ENCODE assay signal across 22 cellular contexts in genomic region chr20:32797160-32797468, GRCh38. TPM values are rescaled to one million over a fixed set of nuclear protein-coding genes. Genes with fewer than 3 reads are reported as not detected.
A peak's percentile ranks its signal among the peaks of the same experiment; 100 is the strongest.
DNase-seq lines count a peak whose midpoint lies in the region; ATAC-seq, FAIRE-seq and TF ChIP-seq lines count a peak whose summit lies in the region.
"Had no signal": no experiment of that assay in that cellular context is flagged by ENCODE, and none has a peak within 500 bp of the region (broad histone marks: within the 10 kb centered on the region; RNA-seq: fewer than 3 reads in every experiment).

No MANE protein-coding gene starts in this region.

- no peak overlapping the region for H2BK20ac ChIP-seq in H1 (ENCODE audit: low read length)

- H3K79me1 ChIP-seq in H1 (ENCODE audit: low read depth, low read length) (peaks cover 12% of the 10 kb centered on the region; the same call in 1 of the 2 replicates), trophoblast cell (ENCODE audit: low read length) (no peaks in the 10 kb centered on the region)

- H2BK12ac ChIP-seq in H1 (ENCODE audit: low read depth, low read length): no peak overlapping the region
- no peak overlapping the region for H2BK12ac ChIP-seq in trophoblast cell (ENCODE audit: low read length)

- no peak overlapping the region for H3K4me2 ChIP-seq in H1 (ENCODE audit: insufficient read depth in 1 of 2, low read depth in 2 of 2, low read length in 2 of 2)
- H3K4me2 ChIP-seq in trophoblast cell (ENCODE audit: low read length): no peak overlapping the region

- H3K4me3 ChIP-seq in CD8-positive, alpha-beta T cell (ENCODE audit: low read depth, low read length): no peak overlapping the region
- H3K4me3 ChIP-seq in H1 (ENCODE audit: extremely low read depth in 1 of 4, insufficient read depth in 2 of 4, low read depth in 3 of 4, low read length in 4 of 4) (no peak overlapping the region), trophoblast cell (ENCODE audit: low read depth, low read length) (no peak overlapping the region)
- H3K4me3 ChIP-seq: ascending aorta, sigmoid colon, stomach, upper lobe of left lung had no signal

- H3K79me2 ChIP-seq in H1 (ENCODE audit: control insufficient read depth in 1 of 2, insufficient read depth in 2 of 2, low read length in 2 of 2): peaks cover 0 to 51% of the 10 kb centered on the region in 2 experiments; a peak in 2 of 4 replicates
- H3K79me2 ChIP-seq in trophoblast cell (ENCODE audit: control insufficient read depth, insufficient read depth, low read length, poor library complexity): no peaks in the 10 kb centered on the region

- TF ChIP-seq POLR2A in H1 (IDR thresholded peaks at IDR 0.05; ENCODE audit: control extremely low read depth in 1 of 2, low read depth in 2 of 2, low read length in 2 of 2): no peak

- no peak overlapping the region for H4K5ac ChIP-seq in H1 (ENCODE audit: insufficient read length, low read depth, low read length)

- H3K27ac Mint-ChIP-seq in CD8-positive, alpha-beta T cell: peak overlapping the region; percentile 66
- peak overlapping the region in 1 of 2 donors; percentile 68 for H3K27ac Mint-ChIP-seq in effector memory CD8-positive, alpha-beta T cell

- H2BK15ac ChIP-seq in H1 (ENCODE audit: low read length): no peak overlapping the region

- FAIRE-seq in H1 (lab: Jason Lieb, UNC): no peak
- FAIRE-seq: endothelial cell of umbilical vein, GM19239, kidney had no signal

- H3K36me3 ChIP-seq in CD8-positive, alpha-beta T cell (ENCODE audit: insufficient read depth, low read length): no peaks in the 10 kb centered on the region
- H3K36me3 ChIP-seq in KOPT-K1 (ENCODE audit: insufficient read depth, low read length): peaks cover 93% of the 10 kb centered on the region
- H3K36me3 ChIP-seq in H1 (ENCODE audit: control insufficient read depth in 2 of 4, insufficient read depth in 4 of 4, low read length in 3 of 4): peaks cover 80 to 100% (median 95%) of the 10 kb centered on the region in 4 experiments
- H3K36me3 ChIP-seq in trophoblast cell (ENCODE audit: control insufficient read depth in 1 of 2, insufficient read depth in 2 of 2, low read length in 2 of 2): peaks cover 56 to 76% of the 10 kb centered on the region in 2 experiments
- H3K36me3 ChIP-seq: ascending aorta had no signal

- CTCF ChIA-PET in CD8-positive, alpha-beta T cell (lab: Charles Lee): interaction anchor here (1.5 kb wide), 1 partner anchor 19 kb away, joined by 8 read pairs; no protein-coding TSS in a partner anchor
- CTCF ChIA-PET in H1 (lab: Charles Lee; ENCODE audit: partially characterized antibody): interaction anchor here (2.1 to 6.4 kb wide), 3 partner anchors 9 to 123 kb away, joined by 4 to 28 read pairs (median 25); partner anchors contain the start of gene C20orf203

- H3K9me3 ChIP-seq in CD8-positive, alpha-beta T cell (ENCODE audit: low read length): no peaks in the 10 kb centered on the region
- H3K9me3 ChIP-seq in KOPT-K1 (ENCODE audit: insufficient read depth, low read length, poor library complexity, severe bottlenecking): no peaks in the 10 kb centered on the region
- no peaks in the 10 kb centered on the region for H3K9me3 ChIP-seq in H1 (ENCODE audit: insufficient read depth in 2 of 2, low read depth in 1 of 2, low read length in 1 of 2)
- H3K9me3 ChIP-seq in trophoblast cell (ENCODE audit: insufficient read depth, low read depth, low read length): peaks cover 2% of the 10 kb centered on the region
- H3K9me3 ChIP-seq: ascending aorta, sigmoid colon, stomach, upper lobe of left lung had no signal

- H2AFZ ChIP-seq in H1 (ENCODE audit: low read length) (no peak overlapping the region), trophoblast cell (ENCODE audit: insufficient read depth, low read length, poor library complexity) (no peak overlapping the region)

- H3K23ac ChIP-seq in H1 (ENCODE audit: insufficient read length) (no peak overlapping the region), trophoblast cell (ENCODE audit: low read length) (no peak overlapping the region)

- no peak for TF ChIP-seq RAD21 in H1 (IDR thresholded peaks at IDR 0.05 in 1 of 2, conservative IDR thresholded peaks at IDR 0.05 in 1 of 2; ENCODE audit: low read depth in 2 of 2, low read length in 2 of 2)

- H4K12ac ChIP-seq in trophoblast cell (ENCODE audit: low read depth, low read length): no peak overlapping the region

- peaks cover 48% of the 10 kb centered on the region for H3K4me1 Mint-ChIP-seq in CD8-positive, alpha-beta T cell (ENCODE audit: low read depth)
- peaks cover 0 to 13% of the 10 kb centered on the region in 2 donors for H3K4me1 Mint-ChIP-seq in effector memory CD8-positive, alpha-beta T cell (ENCODE audit: low read depth in 2 of 2)

- H3K4me1 ChIP-seq in CD8-positive, alpha-beta T cell (ENCODE audit: insufficient read depth, low read length): peaks cover 52% of the 10 kb centered on the region
- H3K4me1 ChIP-seq in H1 (replicated peaks in 1 of 4; ENCODE audit: control insufficient read depth in 3 of 4, insufficient read depth in 4 of 4, low read length in 3 of 4) (peaks cover 0 to 4% (median 2%) of the 10 kb centered on the region in 4 experiments; a peak in 2 of 7 replicates), trophoblast cell (ENCODE audit: control insufficient read depth in 1 of 2, insufficient read depth in 2 of 2, low read length in 2 of 2) (peaks cover 4 to 5% of the 10 kb centered on the region in 2 experiments)
- H3K4me1 ChIP-seq: ascending aorta, sigmoid colon, stomach, upper lobe of left lung had no signal

- no peak for TF ChIP-seq CTCF in CD8-positive, alpha-beta T cell (IDR thresholded peaks at IDR 0.05)
- TF ChIP-seq CTCF in H1 (IDR thresholded peaks at IDR 0.05; ENCODE audit: control extremely low read depth in 1 of 3, insufficient read depth in 1 of 3, low read depth in 1 of 3, low read length in 3 of 3): no peak

- DNase-seq in CD8-positive, alpha-beta T cell: no peak
- DNase-seq in H1 (ENCODE audit: low read depth in 1 of 2, low spot score in 2 of 2) (no peak), trophoblast cell (peak; percentile 88 to 90), NCI-H2171 treated with DMSO at 0.1 percent for 48 hours (lab: John Stamatoyannopoulos, UW) (no peak)
- no peak for DNase-seq in effector memory CD8-positive, alpha-beta T cell
- DNase-seq: cortex of kidney; foreskin keratinocyte; hypothalamus; kidney; NCI-H1694; NK-92 treated with Interleukin-12 subunit alpha and Interleukin-12 subunit beta, amount 100 ng/mL, for 24 hours; RPMI8226; sigmoid colon; stimulated activated CD4-positive, alpha-beta T cell treated with anti-CD3 and anti-CD28 coated beads, Interleukin-2, amount 100 ng/mL, for 24 hours; stomach had no signal

- H3K9ac ChIP-seq in H1 (replicated peaks in 1 of 4; ENCODE audit: extremely low read depth in 1 of 4, low read depth in 3 of 4, low read length in 3 of 4): no peak overlapping the region
- no peak overlapping the region for H3K9ac ChIP-seq in trophoblast cell (ENCODE audit: low read length)

- H3K14ac ChIP-seq in H1 (ENCODE audit: insufficient read length): no peak overlapping the region
- no peak overlapping the region for H3K14ac ChIP-seq in trophoblast cell (ENCODE audit: low read length)

- no peak overlapping the region for H3K18ac ChIP-seq in H1 (ENCODE audit: extremely low read depth, low read length)
- H3K18ac ChIP-seq in trophoblast cell (ENCODE audit: low read length): no peak overlapping the region

- POLR2A ChIA-PET in CD8-positive, alpha-beta T cell (lab: Charles Lee): no interaction called here
- POLR2A ChIA-PET in H1 (lab: Charles Lee; ENCODE audit: partially characterized antibody): interaction anchor here (1.1 to 9.9 kb wide), 6 partner anchors 8 to 36 kb away, joined by 4 to 112 read pairs (median 6); no protein-coding TSS in a partner anchor

- no peaks in the 10 kb centered on the region for H3K27me3 ChIP-seq in CD8-positive, alpha-beta T cell (ENCODE audit: insufficient read depth, low read length)
- no peaks in the 10 kb centered on the region for H3K27me3 ChIP-seq in H1 (replicated peaks in 1 of 4; ENCODE audit: control insufficient read depth in 3 of 4, extremely low read depth in 1 of 4, insufficient read depth in 3 of 4, low read length in 3 of 4)
- H3K27me3 ChIP-seq in trophoblast cell (ENCODE audit: insufficient read depth, low read length): no peaks in the 10 kb centered on the region
- H3K27me3 ChIP-seq: ascending aorta, foreskin keratinocyte, sigmoid colon, stomach, upper lobe of left lung had no signal

- peaks cover 32 to 44% of the 10 kb centered on the region in 2 experiments for H4K20me1 ChIP-seq in H1 (replicated peaks in 1 of 2; ENCODE audit: control insufficient read depth in 1 of 2, insufficient read depth in 2 of 2, low read length in 2 of 2)

- H2BK5ac ChIP-seq in H1 (ENCODE audit: low read depth, low read length) (no peak overlapping the region; the same call in 1 of the 2 replicates), trophoblast cell (ENCODE audit: low read depth, low read length, poor library complexity) (no peak overlapping the region)

- H3K23me2 ChIP-seq in H1 (ENCODE audit: low read depth, low read length): no peaks in the 10 kb centered on the region

- H2BK120ac ChIP-seq in H1 (replicated peaks; ENCODE audit: low read depth, low read length): no peak overlapping the region
- no peak overlapping the region for H2BK120ac ChIP-seq in trophoblast cell (ENCODE audit: insufficient read depth, low read length, poor library complexity)

- H3K4ac ChIP-seq in H1 (replicated peaks; ENCODE audit: insufficient read length, low read depth, low read length) (no peak overlapping the region), trophoblast cell (ENCODE audit: low read depth, low read length) (no peak overlapping the region)

- H3K9me3 Mint-ChIP-seq in CD8-positive, alpha-beta T cell: no peaks in the 10 kb centered on the region
- H3K9me3 Mint-ChIP-seq in effector memory CD8-positive, alpha-beta T cell: no peaks in the 10 kb centered on the region
- H3K9me3 Mint-ChIP-seq: natural killer cell treated with Interleukin-12 subunit alpha and Interleukin-12 subunit beta and Interleukin-15 and Interleukin-18, amount 100 ng/mL, for 72 hours had no signal

- no peak overlapping the region for H3K56ac ChIP-seq in H1 (replicated peaks; ENCODE audit: insufficient read length, low read depth, low read length)

- H4K91ac ChIP-seq in H1 (replicated peaks; ENCODE audit: insufficient read length, low read length) (no peak overlapping the region), trophoblast cell (ENCODE audit: low read depth, low read length) (no peak overlapping the region)

- H3K27ac ChIP-seq in CD8-positive, alpha-beta T cell (ENCODE audit: low read depth, low read length): no peak overlapping the region
- H3K27ac ChIP-seq in KOPT-K1 (ENCODE audit: low read depth, low read length, poor library complexity, severe bottlenecking): peak overlapping the region; percentile 72
- 0 out of 2 replicates have a peak overlapping the region, but pooled peaks have one; percentile 14 for H3K27ac ChIP-seq in H1 (ENCODE audit: low read depth, low read length)
- no peak overlapping the region for H3K27ac ChIP-seq in trophoblast cell (ENCODE audit: low read depth, low read length)
- H3K27ac ChIP-seq: ascending aorta, foreskin keratinocyte, sigmoid colon, stomach, upper lobe of left lung had no signal

- no peak for ATAC-seq in CD8-positive, alpha-beta T cell
- no peak for ATAC-seq in effector memory CD8-positive, alpha-beta T cell (replicated peaks)
- no peak for ATAC-seq in HG02973 (IDR thresholded peaks at IDR 0.05; ENCODE audit: unreplicated experiment)
- ATAC-seq: foreskin keratinocyte; natural killer cell treated with Interleukin-12 subunit alpha and Interleukin-12 subunit beta and Interleukin-15 and Interleukin-18, amount 100 ng/mL, for 72 hours had no signal

- peak overlapping the region; percentile 81 for H4K8ac ChIP-seq in H1 (ENCODE audit: extremely low read depth, insufficient read depth, low read length)
- H4K8ac ChIP-seq in trophoblast cell (ENCODE audit: low read depth, low read length): no peak overlapping the region

- no peak overlapping the region for H3K4me3 Mint-ChIP-seq in CD8-positive, alpha-beta T cell
- H3K4me3 Mint-ChIP-seq in effector memory CD8-positive, alpha-beta T cell: no peak overlapping the region
- H3K4me3 Mint-ChIP-seq: natural killer cell treated with Interleukin-12 subunit alpha and Interleukin-12 subunit beta and Interleukin-15 and Interleukin-18, amount 100 ng/mL, for 72 hours had no signal

- peaks cover 2% of the 10 kb centered on the region for H3K36me3 Mint-ChIP-seq in CD8-positive, alpha-beta T cell
- H3K36me3 Mint-ChIP-seq in effector memory CD8-positive, alpha-beta T cell (ENCODE audit: insufficient read depth): no peaks in the 10 kb centered on the region
- H3K36me3 Mint-ChIP-seq: natural killer cell treated with Interleukin-12 subunit alpha and Interleukin-12 subunit beta and Interleukin-15 and Interleukin-18, amount 100 ng/mL, for 72 hours had no signal

- intact Hi-C loops in CD8-positive, alpha-beta T cell (cut with DNase I, micrococcal nuclease): no loop called here

- WGBS in H1 (ENCODE audit: extremely low coverage in 1 of 2, insufficient coverage in 1 of 2, insufficient read length in 1 of 2, insufficient replicate concordance in 2 of 2, low coverage in 1 of 2, low lambda C conversion rate in 2 of 2, missing lambda C conversion rate in 1 of 2), 2 experiments: 99% methylated on average over 7 of the region's 7 CpGs; no CpG with 5 or more reads in 1 of the 2 experiments
- WGBS in trophoblast cell (ENCODE audit: extremely low coverage, insufficient coverage, insufficient read length): no CpG with 5 or more reads among the region's 7 CpGs

- H2AK5ac ChIP-seq in H1 (ENCODE audit: low read depth, low read length): no peak overlapping the region
- no peak overlapping the region for H2AK5ac ChIP-seq in trophoblast cell (ENCODE audit: low read length)

- TF ChIP-seq EP300 in H1 (IDR thresholded peaks at IDR 0.05; ENCODE audit: borderline replicate concordance in 1 of 2, low read depth in 2 of 2, low read length in 2 of 2): no peak

- H3K27me3 Mint-ChIP-seq in CD8-positive, alpha-beta T cell (ENCODE audit: low read depth): no peaks in the 10 kb centered on the region
- H3K27me3 Mint-ChIP-seq in effector memory CD8-positive, alpha-beta T cell: no peaks in the 10 kb centered on the region
- H3K27me3 Mint-ChIP-seq: natural killer cell treated with Interleukin-12 subunit alpha and Interleukin-12 subunit beta and Interleukin-15 and Interleukin-18, amount 100 ng/mL, for 72 hours had no signal

RNA-seq across cellular contexts. Expression of gene MAPRE1, which starts 22.6 kb away (rescaled TPM):
- 100 to 1,000 TPM; 144 to 148 TPM for total RNA-seq in CD8-positive, alpha-beta T cell
- total RNA-seq in H1 (2021; fragmentation: NEBNext Ultra II Directional; extraction: Animal tissue kit (Norgen Biotek cat#: 25700)): 170 and 173 TPM in 2 replicates
- polyA plus RNA-seq in H1 (2011; rRNA removed): 51.9 and 74.5 TPM in 2 replicates
- 98.6 TPM for polyA plus RNA-seq in H1 (2011; cell fraction: cytosol; rRNA removed)
- polyA plus RNA-seq in H1 (2011; cell fraction: nucleus; rRNA removed): 20.6 TPM
- polyA plus RNA-seq in H1 (2012, experiment 1 of 2): 98.2 to 158 TPM (median 111 TPM) in 4 replicates
- polyA plus RNA-seq in H1 (2012, experiment 2 of 2): 22.4 TPM
- 83.8 TPM for polyA plus RNA-seq in H1 (2013, experiment 1 of 2)
- 85.3 TPM for polyA plus RNA-seq in H1 (2013, experiment 2 of 2)
- 78.7 and 87.3 TPM in 2 replicates for polyA minus RNA-seq in H1 (2011; rRNA and poly(A)+ RNA removed)
- 59.3 TPM for polyA minus RNA-seq in H1 (2011; cell fraction: cytosol; rRNA and poly(A)+ RNA removed)
- 32.8 TPM for polyA minus RNA-seq in H1 (2011; cell fraction: nucleus; rRNA and poly(A)+ RNA removed)
- polyA plus RNA-seq in trophoblast cell (2013): 107 and 109 TPM in 2 replicates

RNA-seq across cellular contexts. Expression of gene DNMT3B, which starts 34.9 kb away (rescaled TPM):
- under 1 TPM; 0.30 to 0.36 TPM for total RNA-seq in CD8-positive, alpha-beta T cell
- 1,016 and 1,038 TPM in 2 replicates for total RNA-seq in H1 (2021; fragmentation: NEBNext Ultra II Directional; extraction: Animal tissue kit (Norgen Biotek cat#: 25700))
- 433 and 469 TPM in 2 replicates for polyA plus RNA-seq in H1 (2011; rRNA removed)
- 457 TPM for polyA plus RNA-seq in H1 (2011; cell fraction: cytosol; rRNA removed)
- 676 TPM for polyA plus RNA-seq in H1 (2011; cell fraction: nucleus; rRNA removed)
- polyA plus RNA-seq in H1 (2012, experiment 1 of 2): 568 to 702 TPM (median 611 TPM) in 4 replicates
- 410 TPM for polyA plus RNA-seq in H1 (2012, experiment 2 of 2)
- polyA plus RNA-seq in H1 (2013, experiment 1 of 2): 587 TPM
- polyA plus RNA-seq in H1 (2013, experiment 2 of 2): 555 TPM
- polyA minus RNA-seq in H1 (2011; rRNA and poly(A)+ RNA removed): 327 and 359 TPM in 2 replicates
- polyA minus RNA-seq in H1 (2011; cell fraction: cytosol; rRNA and poly(A)+ RNA removed): 389 TPM
- 257 TPM for polyA minus RNA-seq in H1 (2011; cell fraction: nucleus; rRNA and poly(A)+ RNA removed)
- 35.7 and 37.2 TPM in 2 replicates for polyA plus RNA-seq in trophoblast cell (2013)

RNA-seq across cellular contexts. Expression of gene COMMD7, which starts 53.8 kb away (rescaled TPM):
- total RNA-seq in CD8-positive, alpha-beta T cell: 10 to 100 TPM; 25.5 to 26.7 TPM
- 48.8 and 48.9 TPM in 2 replicates for total RNA-seq in H1 (2021; fragmentation: NEBNext Ultra II Directional; extraction: Animal tissue kit (Norgen Biotek cat#: 25700))
- polyA plus RNA-seq in H1 (2011; rRNA removed): 39.4 and 39.8 TPM in 2 replicates
- polyA plus RNA-seq in H1 (2011; cell fraction: cytosol; rRNA removed): 41.8 TPM
- 37.4 TPM for polyA plus RNA-seq in H1 (2011; cell fraction: nucleus; rRNA removed)
- 37.7 to 43.8 TPM (median 39.0 TPM) in 4 replicates for polyA plus RNA-seq in H1 (2012, experiment 1 of 2)
- polyA plus RNA-seq in H1 (2012, experiment 2 of 2): 51.1 TPM
- polyA plus RNA-seq in H1 (2013, experiment 1 of 2): 50.4 TPM
- 48.5 TPM for polyA plus RNA-seq in H1 (2013, experiment 2 of 2)
- 26.8 and 28.1 TPM in 2 replicates for polyA minus RNA-seq in H1 (2011; rRNA and poly(A)+ RNA removed)
- 16.2 TPM for polyA minus RNA-seq in H1 (2011; cell fraction: cytosol; rRNA and poly(A)+ RNA removed)
- polyA minus RNA-seq in H1 (2011; cell fraction: nucleus; rRNA and poly(A)+ RNA removed): 27.2 TPM
- polyA plus RNA-seq in trophoblast cell (2013): 53.0 and 54.0 TPM in 2 replicates

Comparison
In these comparisons a context has a peak if more than half of its experiments do, and no peak if none do; other contexts are left out.
1. DNase-seq: peak in trophoblast cell (2 of 2); none in CD8-positive, alpha-beta T cell (0 of 7), H1 (0 of 2), effector memory CD8-positive, alpha-beta T cell (0 of 3) and NCI-H2171 treated with DMSO at 0.1 percent for 48 hours (single experiment).
2. H3K27ac ChIP-seq: peak in KOPT-K1 (single experiment) and H1 (single experiment); none in CD8-positive, alpha-beta T cell (single experiment) and trophoblast cell (single experiment).
3. RNA of gene DNMT3B, which starts 34.9 kb away (total RNA-seq): 1,016 to 1,038 TPM in H1; 0.30 to 0.36 TPM in CD8-positive, alpha-beta T cell; every median in the first group is over 100 times any median in the second.